In the genomic region with DNA sequence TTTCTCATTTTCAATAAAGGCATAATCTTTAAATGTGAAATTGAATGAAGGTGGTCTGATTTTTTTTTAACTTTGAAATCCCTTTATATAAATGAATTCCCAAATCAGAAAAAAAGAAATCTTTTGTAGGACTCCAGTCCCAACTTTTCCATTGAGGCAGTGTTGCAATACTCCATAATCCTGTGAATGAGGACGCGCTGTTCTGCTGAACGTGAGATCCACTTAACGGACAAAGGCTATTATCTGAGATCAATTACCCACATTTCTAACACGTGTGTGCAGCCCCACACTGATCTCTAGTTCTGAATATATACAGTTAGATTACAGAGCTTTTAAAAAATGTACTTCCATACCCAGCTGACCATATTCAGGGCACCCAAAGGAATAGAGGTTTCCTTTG, we compare ENCODE assay signal across 15 cellular contexts. TPM values are rescaled to one million over a fixed set of nuclear protein-coding genes. Genes with fewer than 3 reads are reported as not detected.
"Had no signal": no experiment of that assay in that cellular context is flagged by ENCODE, and none has a peak within 500 bp of the region (broad histone marks: within the 10 kb centered on the region; RNA-seq: fewer than 3 reads in every experiment).

No MANE protein-coding gene starts in this region.

- H3K27ac ChIP-seq: brain microvascular endothelial cell, foreskin keratinocyte, thyroid gland, vagina, VCaP had no signal

- H3K4me3 ChIP-seq: mucosa of descending colon, thyroid gland, vagina had no signal

- H3K9me3 ChIP-seq: mucosa of descending colon, thyroid gland, vagina had no signal

- DNase-seq: foreskin keratinocyte had no signal

- H3K27me3 Mint-ChIP-seq: activated CD4-positive, alpha-beta memory T cell treated with anti-CD3 and anti-CD28 coated beads for 36 hours; activated CD4-positive, alpha-beta T cell treated with anti-CD3 and anti-CD28 coated beads for 36 hours; activated naive CD4-positive, alpha-beta T cell treated with anti-CD3 and anti-CD28 coated beads, Interleukin-2, amount 50 U/mL, for 24 hours; dendritic cell treated with granulocyte-macrophage colony-stimulating factor and Interleukin-4, amounts not matched to agents 40 ng/mL and 50 ng/mL, for 4 days; memory B cell; naive thymus-derived CD8-positive, alpha-beta T cell; stimulated activated memory B cell treated with anti-CD40 and anti-IgM and Interleukin-4, amounts not matched to agents 10 μg/mL and 1 μg/mL and 100 μg/mL, for 72 hours had no signal

- H3K27ac Mint-ChIP-seq: activated CD4-positive, alpha-beta T cell treated with anti-CD3 and anti-CD28 coated beads for 36 hours; activated naive CD4-positive, alpha-beta T cell treated with anti-CD3 and anti-CD28 coated beads, Interleukin-2, amount 50 U/mL, for 24 hours; dendritic cell treated with granulocyte-macrophage colony-stimulating factor and Interleukin-4, amounts not matched to agents 40 ng/mL and 50 ng/mL, for 4 days; memory B cell; stimulated activated memory B cell treated with anti-CD40 and anti-IgM and Interleukin-4, amounts not matched to agents 10 μg/mL and 1 μg/mL and 100 μg/mL, for 72 hours had no signal

- H3K4me1 ChIP-seq: foreskin keratinocyte, thyroid gland had no signal

- H3K9me3 Mint-ChIP-seq: activated CD4-positive, alpha-beta memory T cell treated with anti-CD3 and anti-CD28 coated beads for 36 hours; activated naive CD4-positive, alpha-beta T cell treated with anti-CD3 and anti-CD28 coated beads, Interleukin-2, amount 50 U/mL, for 24 hours; dendritic cell treated with granulocyte-macrophage colony-stimulating factor and Interleukin-4, amounts not matched to agents 40 ng/mL and 50 ng/mL, for 4 days; memory B cell; naive thymus-derived CD8-positive, alpha-beta T cell; stimulated activated memory B cell treated with anti-CD40 and anti-IgM and Interleukin-4, amounts not matched to agents 10 μg/mL and 1 μg/mL and 100 μg/mL, for 72 hours had no signal

- H3K27me3 ChIP-seq: brain microvascular endothelial cell, foreskin keratinocyte, thyroid gland, vagina had no signal

- H3K4me3 Mint-ChIP-seq: activated CD4-positive, alpha-beta memory T cell treated with anti-CD3 and anti-CD28 coated beads for 36 hours; activated CD4-positive, alpha-beta T cell treated with anti-CD3 and anti-CD28 coated beads for 36 hours; activated naive CD4-positive, alpha-beta T cell treated with anti-CD3 and anti-CD28 coated beads, Interleukin-2, amount 50 U/mL, for 24 hours; dendritic cell treated with granulocyte-macrophage colony-stimulating factor and Interleukin-4, amounts not matched to agents 40 ng/mL and 50 ng/mL, for 4 days; memory B cell; naive thymus-derived CD8-positive, alpha-beta T cell; stimulated activated memory B cell treated with anti-CD40 and anti-IgM and Interleukin-4, amounts not matched to agents 10 μg/mL and 1 μg/mL and 100 μg/mL, for 72 hours had no signal

- H3K4me1 Mint-ChIP-seq: activated CD4-positive, alpha-beta T cell treated with anti-CD3 and anti-CD28 coated beads for 36 hours had no signal

RNA-seq across cellular contexts. Expression of gene PADI6, which starts 48.4 kb away (rescaled TPM):
- total RNA-seq: activated CD4-positive, alpha-beta memory T cell treated with anti-CD3 and anti-CD28 coated beads for 36 hours; activated CD4-positive, alpha-beta T cell treated with anti-CD3 and anti-CD28 coated beads for 36 hours; cerebellum; foreskin keratinocyte; left ventricle myocardium superior; mucosa of descending colon; naive thymus-derived CD8-positive, alpha-beta T cell; thyroid gland; vagina had no signal
- polyA plus RNA-seq: foreskin keratinocyte; naive thymus-derived CD8-positive, alpha-beta T cell had no signal
